ENCODE assay signal across 32 cellular contexts in the genomic region with DNA sequence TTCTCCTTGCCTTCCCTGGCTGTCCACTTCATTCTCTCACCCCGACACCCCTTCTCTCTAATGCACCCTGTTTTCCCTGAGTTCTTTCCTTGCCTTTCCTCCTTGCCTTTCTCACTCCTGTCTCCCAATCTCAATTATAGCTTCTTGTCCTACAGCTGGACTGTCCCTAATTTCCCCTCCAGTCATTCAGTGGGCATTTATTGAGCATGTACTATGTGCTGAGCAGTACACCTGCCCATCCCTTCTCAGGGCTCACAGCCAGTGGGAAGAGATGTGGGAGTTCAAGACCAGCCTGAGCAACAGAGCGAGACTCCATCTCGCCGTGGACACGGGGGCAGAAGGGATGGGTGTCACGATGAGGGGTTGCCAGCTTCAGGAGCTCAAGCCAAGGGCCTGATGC. TPM values are rescaled to one million over a fixed set of nuclear protein-coding genes. Genes with fewer than 3 reads are reported as not detected.
"Had no signal": no experiment of that assay in that cellular context is flagged by ENCODE, and none has a peak within 500 bp of the region (broad histone marks: within the 10 kb centered on the region; RNA-seq: fewer than 3 reads in every experiment).

No MANE protein-coding gene starts in this region.

- H3K4me3 ChIP-seq: esophagus muscularis mucosa, left ventricle myocardium inferior, lung, mucosa of descending colon, stomach, thyroid gland, upper lobe of left lung, vagina had no signal

- H3K9me3 Mint-ChIP-seq: activated B cell treated with CpG ODN at 0.5 μM for 24 hours; central memory CD8-positive, alpha-beta T cell; natural killer cell treated with Interleukin-12 subunit alpha and Interleukin-12 subunit beta and Interleukin-15 and Interleukin-18, amount 100 ng/mL, for 72 hours; stimulated activated memory B cell treated with anti-CD40 and anti-IgM and Interleukin-4, amounts not matched to agents 10 μg/mL and 1 μg/mL and 100 μg/mL, for 72 hours had no signal

- DNase-seq: activated B cell treated with CpG ODN at 0.5 μM for 24 hours; activated CD8-positive, alpha-beta memory T cell treated with anti-CD3 and anti-CD28 coated beads, Interleukin-2, amount 10 ng/mL, durations not matched to agents 7 days and 5 days; activated CD8-positive, alpha-beta T cell treated with anti-CD3 and anti-CD28 coated beads, Interleukin-2, amount 10 ng/mL, durations not matched to agents 7 days and 5 days; activated naive CD4-positive, alpha-beta T cell; activated T-cell treated with anti-CD3 and anti-CD28 coated beads, Interleukin-2, amount 50 U/mL, for 48 hours; anterior cingulate cortex; dermis blood vessel endothelial cell; effector CD4-positive, alpha-beta T cell; glutamatergic neuron; islet precursor cell; left ventricle myocardium inferior; mucosa of descending colon; occipital lobe; posterior cingulate gyrus; small intestine; stimulated activated CD4-positive, alpha-beta T cell treated with anti-CD3 and anti-CD28 coated beads, Interleukin-4, amount 100 ng/mL, for 24 hours; stomach; T-helper 2 cell; thyroid gland; upper lobe of left lung had no signal

- H3K9me3 ChIP-seq: esophagus muscularis mucosa, left ventricle myocardium inferior, mucosa of descending colon, stomach, thyroid gland, upper lobe of left lung, vagina had no signal

- H3K36me3 ChIP-seq: esophagus muscularis mucosa, left ventricle myocardium inferior, stomach, thyroid gland, upper lobe of left lung, vagina had no signal

- ATAC-seq: activated CD8-positive, alpha-beta memory T cell treated with anti-CD3 and anti-CD28 coated beads, Interleukin-2, amount 10 ng/mL, durations not matched to agents 7 days and 5 days; activated CD8-positive, alpha-beta T cell treated with anti-CD3 and anti-CD28 coated beads, Interleukin-2, amount 10 ng/mL, durations not matched to agents 7 days and 5 days; mucosa of descending colon; natural killer cell treated with Interleukin-12 subunit alpha and Interleukin-12 subunit beta and Interleukin-15 and Interleukin-18, amount 100 ng/mL, for 72 hours; sciatic nerve; stimulated activated memory B cell treated with anti-CD40 and anti-IgM and Interleukin-4, amounts not matched to agents 10 μg/mL and 1 μg/mL and 100 μg/mL, for 72 hours had no signal

- H3K27ac ChIP-seq: esophagus muscularis mucosa, left ventricle myocardium inferior, stomach, thyroid gland, upper lobe of left lung, vagina had no signal

- H3K4me3 Mint-ChIP-seq: activated B cell treated with CpG ODN at 0.5 μM for 24 hours; activated CD8-positive, alpha-beta memory T cell treated with anti-CD3 and anti-CD28 coated beads, Interleukin-2, amount 10 ng/mL, durations not matched to agents 7 days and 5 days; activated CD8-positive, alpha-beta T cell treated with anti-CD3 and anti-CD28 coated beads, Interleukin-2, amount 10 ng/mL, durations not matched to agents 7 days and 5 days; activated naive CD8-positive, alpha-beta T cell; central memory CD8-positive, alpha-beta T cell; natural killer cell treated with Interleukin-12 subunit alpha and Interleukin-12 subunit beta and Interleukin-15 and Interleukin-18, amount 100 ng/mL, for 72 hours; stimulated activated memory B cell treated with anti-CD40 and anti-IgM and Interleukin-4, amounts not matched to agents 10 μg/mL and 1 μg/mL and 100 μg/mL, for 72 hours had no signal

- H3K27ac Mint-ChIP-seq: activated B cell treated with CpG ODN at 0.5 μM for 24 hours; activated CD8-positive, alpha-beta memory T cell treated with anti-CD3 and anti-CD28 coated beads, Interleukin-2, amount 10 ng/mL, durations not matched to agents 7 days and 5 days; activated CD8-positive, alpha-beta T cell treated with anti-CD3 and anti-CD28 coated beads, Interleukin-2, amount 10 ng/mL, durations not matched to agents 7 days and 5 days; activated naive CD8-positive, alpha-beta T cell; natural killer cell treated with Interleukin-12 subunit alpha and Interleukin-12 subunit beta and Interleukin-15 and Interleukin-18, amount 100 ng/mL, for 72 hours; stimulated activated memory B cell treated with anti-CD40 and anti-IgM and Interleukin-4, amounts not matched to agents 10 μg/mL and 1 μg/mL and 100 μg/mL, for 72 hours had no signal

- H3K36me3 Mint-ChIP-seq: activated CD8-positive, alpha-beta memory T cell treated with anti-CD3 and anti-CD28 coated beads, Interleukin-2, amount 10 ng/mL, durations not matched to agents 7 days and 5 days; activated naive CD8-positive, alpha-beta T cell; stimulated activated memory B cell treated with anti-CD40 and anti-IgM and Interleukin-4, amounts not matched to agents 10 μg/mL and 1 μg/mL and 100 μg/mL, for 72 hours had no signal

- H3K27me3 Mint-ChIP-seq: central memory CD8-positive, alpha-beta T cell had no signal

- H3K27me3 ChIP-seq: thyroid gland, vagina had no signal

RNA-seq across cellular contexts. Expression of gene ATP2A1, which starts 5.8 kb away (rescaled TPM):
- total RNA-seq: dermis blood vessel endothelial cell, frontal cortex, vagina had no signal

RNA-seq across cellular contexts. Expression of gene CD19, which starts 47.7 kb away (rescaled TPM):
- total RNA-seq: activated CD8-positive, alpha-beta memory T cell treated with anti-CD3 and anti-CD28 coated beads, Interleukin-2, amount 10 ng/mL, durations not matched to agents 7 days and 5 days; bronchial epithelial cell; dermis blood vessel endothelial cell; left ventricle myocardium inferior; myocyte; occipital lobe; renal cortical epithelial cell; thyroid gland; vagina had no signal
